In the genomic region with DNA sequence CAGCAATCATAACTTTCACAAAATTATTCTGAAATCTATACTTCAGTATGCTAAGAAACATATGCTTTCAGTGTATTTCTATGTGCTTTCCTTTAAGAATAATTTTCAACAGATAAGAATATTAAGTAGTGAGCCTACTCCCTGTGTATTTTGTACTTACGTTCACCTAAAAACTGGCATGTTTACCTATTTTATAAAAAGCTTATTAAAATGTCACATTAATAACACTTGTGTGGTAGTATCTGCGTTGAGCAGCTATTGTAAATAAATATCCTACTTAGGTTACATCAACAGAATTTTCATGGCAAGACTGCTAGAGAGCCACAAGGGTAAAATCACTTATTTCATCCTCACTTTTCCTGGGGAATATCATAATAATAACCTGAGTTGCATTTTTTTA, we compare ENCODE assay signal across 34 cellular contexts.
"Had no signal": no experiment of that assay in that cellular context is flagged by ENCODE, and none has a peak within 500 bp of the region (broad histone marks: within the 10 kb centered on the region; RNA-seq: fewer than 3 reads in every experiment).

No MANE protein-coding gene starts in this region.

- DNase-seq: Karpas-422, Kasumi-1, MG63, MM.1S, MV-4-11, NCI-H1048, NCI-H1092, NCI-H1092 treated with DMSO at 0.1 percent for 48 hours, NCI-H1105, NCI-H1105 treated with DMSO at 0.1 percent for 48 hours, NCI-H1417, NCI-H1417 treated with DMSO at 0.1 percent for 48 hours, NCI-H1436, NCI-H1436 treated with DMSO at 0.1 percent for 48 hours, NCI-H146, NCI-H1694, NCI-H1694 treated with DMSO at 0.1 percent for 48 hours, NCI-H187, NCI-H187 treated with DMSO at 0.1 percent for 48 hours, NCI-H1930, NCI-H2029, NCI-H2029 treated with DMSO at 0.1 percent for 48 hours, NCI-H2081, NCI-H2081 treated with DMSO at 0.1 percent for 48 hours, NCI-H2107, NCI-H2171, NCI-H2171 treated with DMSO at 0.1 percent for 48 hours, NCI-H2227 treated with DMSO at 0.1 percent for 48 hours, NCI-H226, NCI-H345, NCI-H446, NCI-H446 treated with DMSO at 0.1 percent for 48 hours, NCI-H510A, NCI-H510A treated with DMSO at 0.1 percent for 48 hours had no signal
